Comparison of ENCODE assay signal across 2 cellular contexts in genomic region chr6:56953597-56954388, GRCh38.
TF ChIP-seq lines count a peak whose summit lies in the region.

No MANE protein-coding gene starts in this region.

TF ChIP-seq in K562, 482 proteins besides CTCF, POLR2A, EP300 and RAD21 (continued from another document and continues in another):
- TF ChIP-seq ZBTB40 (IDR thresholded peaks at IDR 0.05): peak; percentile 41; the same call in 1 of the 2 replicates
- TF ChIP-seq ZBTB40 (CRISPR knock-in tag; IDR thresholded peaks at IDR 0.05): no peak
- peak; percentile 5 for TF ChIP-seq PRDM10 (IDR thresholded peaks at IDR 0.05; ENCODE audit: partially characterized antibody)
- no peak for TF ChIP-seq ZNF695 (CRISPR knock-in tag; IDR thresholded peaks at IDR 0.05)
- no peak for TF ChIP-seq ZNF224 (CRISPR knock-in tag; IDR thresholded peaks at IDR 0.05)
- peak; percentile 28 for TF ChIP-seq TAF1 (IDR thresholded peaks at IDR 0.05; ENCODE audit: control insufficient read depth, extremely low read depth, insufficient read depth, low read length, severe bottlenecking)
- no peak for TF ChIP-seq TAF7 (tag; IDR thresholded peaks at IDR 0.05)
- TF ChIP-seq ZC3H8 (IDR thresholded peaks at IDR 0.05): no peak
- no peak for TF ChIP-seq MBD1 (CRISPR knock-in tag; IDR thresholded peaks at IDR 0.05)
- no peak for TF ChIP-seq ZNF785 (CRISPR knock-in tag; IDR thresholded peaks at IDR 0.05)
- TF ChIP-seq ZNF551 (CRISPR knock-in tag; IDR thresholded peaks at IDR 0.05): no peak

TF ChIP-seq in HepG2, 621 proteins besides CTCF, POLR2A, EP300 and RAD21 (continued from another document):
- no peak for TF ChIP-seq ZUFSP (CRISPR knock-in tag; IDR thresholded peaks at IDR 0.05; ENCODE audit: borderline replicate concordance)
- no peak for TF ChIP-seq BHLHE40 (IDR thresholded peaks at IDR 0.05; ENCODE audit: low read length)
- TF ChIP-seq ZNF674 (CRISPR knock-in tag; IDR thresholded peaks at IDR 0.05; ENCODE audit: low read depth): no peak
- no peak for TF ChIP-seq MAF1 (CRISPR knock-in tag; IDR thresholded peaks at IDR 0.05; ENCODE audit: borderline replicate concordance)
- no peak for TF ChIP-seq PCBP2 (optimal IDR thresholded peaks at IDR 0.05; ENCODE audit: low read depth, low read length, poor library complexity, severe bottlenecking)
- no peak for TF ChIP-seq XBP1 (CRISPR knock-in tag; IDR thresholded peaks at IDR 0.05)
- TF ChIP-seq PREB (CRISPR knock-in tag; IDR thresholded peaks at IDR 0.05): no peak
- no peak for TF ChIP-seq ZGPAT (CRISPR knock-in tag; IDR thresholded peaks at IDR 0.05)
- TF ChIP-seq ZMYM3 (CRISPR knock-in tag; IDR thresholded peaks at IDR 0.05): no peak
- no peak for TF ChIP-seq SP4 (CRISPR knock-in tag; IDR thresholded peaks at IDR 0.05)
- no peak for TF ChIP-seq MAFK (conservative IDR thresholded peaks at IDR 0.05 in 1 of 2, IDR thresholded peaks at IDR 0.05 in 1 of 2; ENCODE audit: low read length in 2 of 2)
- no peak for TF ChIP-seq SIN3A (IDR thresholded peaks at IDR 0.05; ENCODE audit: borderline replicate concordance, low read depth, low read length)
- no peak for TF ChIP-seq NR1H2 (CRISPR knock-in tag; IDR thresholded peaks at IDR 0.05; ENCODE audit: borderline replicate concordance, low read depth)
- TF ChIP-seq LCORL (IDR thresholded peaks at IDR 0.05): no peak
- TF ChIP-seq LCORL (CRISPR knock-in tag; IDR thresholded peaks at IDR 0.05): no peak
- no peak for TF ChIP-seq CHD2 (IDR thresholded peaks at IDR 0.05; ENCODE audit: low read depth, low read length)
- TF ChIP-seq MTERF4 (CRISPR knock-in tag; IDR thresholded peaks at IDR 0.05): 0 out of 2 replicates have a peak, but pooled peaks have one; percentile 18
- TF ChIP-seq FOXC1 (CRISPR knock-in tag; IDR thresholded peaks at IDR 0.05; ENCODE audit: borderline replicate concordance): 0 out of 2 replicates have a peak, but pooled peaks have one; percentile 32
- 0 out of 2 replicates have a peak, but pooled peaks have one; percentile 23 for TF ChIP-seq TAF1 (CRISPR knock-in tag; IDR thresholded peaks at IDR 0.05)
- TF ChIP-seq PHF5A (CRISPR knock-in tag; IDR thresholded peaks at IDR 0.05; ENCODE audit: low read depth, unreplicated experiment): no peak
- TF ChIP-seq CBX1 (IDR thresholded peaks at IDR 0.05; ENCODE audit: low read depth): no peak
- peak; percentile 62 for TF ChIP-seq ZNF605 (CRISPR knock-in tag; IDR thresholded peaks at IDR 0.05)
- TF ChIP-seq ARID4A (CRISPR knock-in tag; IDR thresholded peaks at IDR 0.05; ENCODE audit: borderline replicate concordance): 0 out of 2 replicates have a peak, but pooled peaks have one; percentile 22
- TF ChIP-seq ZNF280B (CRISPR knock-in tag; IDR thresholded peaks at IDR 0.05; ENCODE audit: borderline replicate concordance): 0 out of 2 replicates have a peak, but pooled peaks have one; percentile 27
- TF ChIP-seq NFKB2 (CRISPR knock-in tag; IDR thresholded peaks at IDR 0.05; ENCODE audit: borderline replicate concordance): 0 out of 2 replicates have a peak, but pooled peaks have one; percentile 32
- no peak for TF ChIP-seq NFATC3 (CRISPR knock-in tag; IDR thresholded peaks at IDR 0.05)
